8 cellular contexts compared by ENCODE assay signal in genomic region chr3:113514265-113514769, GRCh38. TPM values are rescaled to one million over a fixed set of nuclear protein-coding genes. Genes with fewer than 3 reads are reported as not detected.
DNase-seq lines count a peak whose midpoint lies in the region; ATAC-seq and TF ChIP-seq lines count a peak whose summit lies in the region.

No MANE protein-coding gene starts in this region.

- CTCF ChIA-PET in activated CD8-positive, alpha-beta T cell treated with anti-CD3 and anti-CD28 coated beads, Interleukin-2, amount 10 ng/mL, durations not matched to agents 7 days and 5 days (lab: Charles Lee), result interaction anchor here (1.1 to 6.6 kb wide), 10 partner anchors 8 to 231 kb away, joined by 3 to 46 read pairs (median 12); no protein-coding TSS in a partner anchor
- CTCF ChIA-PET in activated CD8-positive, alpha-beta T cell treated with anti-CD3 and anti-CD28 coated beads for 36 hours (lab: Charles Lee), result interaction anchor here (0.8 to 7.5 kb wide), 13 partner anchors 16 to 231 kb away, joined by 3 to 48 read pairs (median 4); partner anchors contain the start of genes ATP6V1A and NAA50

- peak; percentile 5 for ATAC-seq in activated CD8-positive, alpha-beta T cell treated with anti-CD3 and anti-CD28 coated beads, Interleukin-2, amount 10 ng/mL, durations not matched to agents 7 days and 5 days
- no peak for ATAC-seq in activated CD8-positive, alpha-beta T cell treated with anti-CD3 and anti-CD28 coated beads for 36 hours
- ATAC-seq in GM18870 (IDR thresholded peaks at IDR 0.05; ENCODE audit: unreplicated experiment), result no peak

- peaks cover 16% of the 10 kb centered on the region for H3K27me3 Mint-ChIP-seq in activated CD8-positive, alpha-beta T cell treated with anti-CD3 and anti-CD28 coated beads, Interleukin-2, amount 10 ng/mL, durations not matched to agents 7 days and 5 days (ENCODE audit: low read depth)
- H3K27me3 Mint-ChIP-seq in activated CD8-positive, alpha-beta T cell treated with anti-CD3 and anti-CD28 coated beads for 36 hours, result peaks cover 6% of the 10 kb centered on the region

- H3K4me2 ChIP-seq in hepatocyte, result peak overlapping the region; percentile 95

- H3K27ac ChIP-seq in SJCRH30 (peak overlapping the region; percentile 59; the same call in 1 of the 2 replicates), hepatocyte (peak overlapping the region; percentile 88), substantia nigra (ENCODE audit: low read depth, low read length, poor library complexity, severe bottlenecking) (peak overlapping the region; percentile 66)

- no peaks in the 10 kb centered on the region for H3K9me3 Mint-ChIP-seq in activated CD8-positive, alpha-beta T cell treated with anti-CD3 and anti-CD28 coated beads, Interleukin-2, amount 10 ng/mL, durations not matched to agents 7 days and 5 days (ENCODE audit: insufficient read depth)
- H3K9me3 Mint-ChIP-seq in activated CD8-positive, alpha-beta T cell treated with anti-CD3 and anti-CD28 coated beads for 36 hours, result no peaks in the 10 kb centered on the region

- no peaks in the 10 kb centered on the region for H3K9me2 ChIP-seq in hepatocyte (replicated peaks; ENCODE audit: insufficient read depth)

- H3K4me3 ChIP-seq in SJCRH30, result peak overlapping the region; percentile 86
- H3K4me3 ChIP-seq in hepatocyte, result peak overlapping the region; percentile 79

- no peaks in the 10 kb centered on the region for H4K20me1 ChIP-seq in hepatocyte (ENCODE audit: insufficient read depth, poor library complexity, severe bottlenecking)

- H2AFZ ChIP-seq in hepatocyte, result peak overlapping the region; percentile 95

- no peaks in the 10 kb centered on the region for H3K27me3 ChIP-seq in SJCRH30
- peaks cover 3% of the 10 kb centered on the region for H3K27me3 ChIP-seq in hepatocyte

- H3K27ac Mint-ChIP-seq in activated CD8-positive, alpha-beta T cell treated with anti-CD3 and anti-CD28 coated beads, Interleukin-2, amount 10 ng/mL, durations not matched to agents 7 days and 5 days, result no peak overlapping the region
- H3K27ac Mint-ChIP-seq in activated CD8-positive, alpha-beta T cell treated with anti-CD3 and anti-CD28 coated beads for 36 hours, result no peak overlapping the region

- intact Hi-C loops in activated CD8-positive, alpha-beta T cell treated with anti-CD3 and anti-CD28 coated beads for 36 hours (cut with micrococcal nuclease), result loop anchor here (2.0 to 10.0 kb wide), 2 partner anchors 18 to 230 kb away; partner anchors contain the start of genes ATP6V1A, NAA50 and SIDT1

- H3K4me3 Mint-ChIP-seq in activated CD8-positive, alpha-beta T cell treated with anti-CD3 and anti-CD28 coated beads, Interleukin-2, amount 10 ng/mL, durations not matched to agents 7 days and 5 days, result no peak overlapping the region
- no peak overlapping the region for H3K4me3 Mint-ChIP-seq in activated CD8-positive, alpha-beta T cell treated with anti-CD3 and anti-CD28 coated beads for 36 hours

- no peak for TF ChIP-seq CTCF in activated CD8-positive, alpha-beta T cell treated with anti-CD3 and anti-CD28 coated beads for 36 hours (IDR thresholded peaks at IDR 0.05)
- TF ChIP-seq CTCF in hepatocyte (IDR thresholded peaks at IDR 0.05; ENCODE audit: poor library complexity), result no peak

- H3K36me3 ChIP-seq in SJCRH30, result no peaks in the 10 kb centered on the region
- no peaks in the 10 kb centered on the region for H3K36me3 ChIP-seq in hepatocyte (replicated peaks; ENCODE audit: insufficient read depth, low read depth)

- H3K4me1 Mint-ChIP-seq in activated CD8-positive, alpha-beta T cell treated with anti-CD3 and anti-CD28 coated beads, Interleukin-2, amount 10 ng/mL, durations not matched to agents 7 days and 5 days (ENCODE audit: low read depth), result peaks cover 11% of the 10 kb centered on the region
- H3K4me1 Mint-ChIP-seq in activated CD8-positive, alpha-beta T cell treated with anti-CD3 and anti-CD28 coated beads for 36 hours (ENCODE audit: low read depth), result peaks cover 18% of the 10 kb centered on the region

- H3K79me2 ChIP-seq in hepatocyte, result peaks cover 46% of the 10 kb centered on the region

- 0% methylated on average over 9 of the region's 9 CpGs for WGBS in hepatocyte (ENCODE audit: low lambda C conversion rate, missing lambda C conversion rate)

- no peak for DNase-seq in activated CD8-positive, alpha-beta T cell treated with anti-CD3 and anti-CD28 coated beads, Interleukin-2, amount 10 ng/mL, durations not matched to agents 7 days and 5 days
- no peak for DNase-seq in activated CD8-positive, alpha-beta T cell treated with anti-CD3 and anti-CD28 coated beads for 36 hours
- DNase-seq in SJCRH30 (no peak), hepatocyte (ENCODE audit: low spot score) (no peak), substantia nigra (lab: John Stamatoyannopoulos, UW) (no peak), DMS153 treated with DMSO at 0.1 percent for 48 hours (lab: John Stamatoyannopoulos, UW; ENCODE audit: unreplicated experiment) (no peak), kidney tubule cell (ENCODE audit: low spot score) (no peak)

- H3K36me3 Mint-ChIP-seq in activated CD8-positive, alpha-beta T cell treated with anti-CD3 and anti-CD28 coated beads, Interleukin-2, amount 10 ng/mL, durations not matched to agents 7 days and 5 days (ENCODE audit: low read depth), result peaks cover 9% of the 10 kb centered on the region
- H3K36me3 Mint-ChIP-seq in activated CD8-positive, alpha-beta T cell treated with anti-CD3 and anti-CD28 coated beads for 36 hours (ENCODE audit: low read depth), result peaks cover 11% of the 10 kb centered on the region

- H3K9me3 ChIP-seq in SJCRH30 (replicated peaks), result no peaks in the 10 kb centered on the region
- no peaks in the 10 kb centered on the region for H3K9me3 ChIP-seq in hepatocyte (ENCODE audit: low read depth)

- H3K4me1 ChIP-seq in SJCRH30 (peaks cover 7% of the 10 kb centered on the region), hepatocyte (ENCODE audit: insufficient read depth) (no peaks in the 10 kb centered on the region)

- POLR2A ChIA-PET in activated CD8-positive, alpha-beta T cell treated with anti-CD3 and anti-CD28 coated beads, Interleukin-2, amount 10 ng/mL, durations not matched to agents 7 days and 5 days (lab: Charles Lee), result interaction anchor here (0.6 to 3.2 kb wide), 14 partner anchors 9 to 232 kb away, joined by 3 to 24 read pairs (median 4); partner anchors contain the start of genes ATP6V1A, NAA50, SIDT1 and USF3
- POLR2A ChIA-PET in activated CD8-positive, alpha-beta T cell treated with anti-CD3 and anti-CD28 coated beads for 36 hours (lab: Charles Lee), result interaction anchor here (0.6 to 2.4 kb wide), 12 partner anchors 16 to 395 kb away, joined by 3 to 24 read pairs (median 3); partner anchors contain the start of gene NAA50

RNA-seq across cellular contexts. Expression of gene SPICE1, which starts 0.6 kb away (rescaled TPM):
- total RNA-seq in activated CD8-positive, alpha-beta T cell treated with anti-CD3 and anti-CD28 coated beads, Interleukin-2, amount 10 ng/mL, durations not matched to agents 7 days and 5 days, result 10 to 100 TPM; 15.3 to 16.6 TPM
- 10 to 100 TPM; 26.5 to 34.6 TPM for total RNA-seq in activated CD8-positive, alpha-beta T cell treated with anti-CD3 and anti-CD28 coated beads for 36 hours
- 14.8 and 19.7 TPM in 2 replicates for total RNA-seq in SJCRH30 (2014; rRNA removed; shearing (Covaris generic))
- 23.5 and 27.9 TPM in 2 replicates for total RNA-seq in hepatocyte
- 8.2 and 11.7 TPM in 2 replicates for polyA plus RNA-seq in hepatocyte

RNA-seq across cellular contexts. Expression of gene SIDT1, which starts 18.0 kb away (rescaled TPM):
- 10 to 100 TPM; 34.8 to 35.0 TPM for total RNA-seq in activated CD8-positive, alpha-beta T cell treated with anti-CD3 and anti-CD28 coated beads, Interleukin-2, amount 10 ng/mL, durations not matched to agents 7 days and 5 days
- 10 to 100 TPM; 21.0 to 24.0 TPM for total RNA-seq in activated CD8-positive, alpha-beta T cell treated with anti-CD3 and anti-CD28 coated beads for 36 hours
- 0.20 and 0.42 TPM in 2 replicates for total RNA-seq in SJCRH30 (2014; rRNA removed; shearing (Covaris generic))
- 0.90 and 4.9 TPM in 2 replicates for total RNA-seq in hepatocyte
- 0.18 and 1.9 TPM in 2 replicates for polyA plus RNA-seq in hepatocyte
